In genomic region chr7:7208524-7208923, GRCh38 we compare ENCODE assay signal across 14 cellular contexts.
"Had no signal": no experiment of that assay in that cellular context is flagged by ENCODE, and none has a peak within 500 bp of the region (broad histone marks: within the 10 kb centered on the region; RNA-seq: fewer than 3 reads in every experiment).

No MANE protein-coding gene starts in this region.

- H3K27me3 ChIP-seq: esophagus squamous epithelium, neutrophil, pancreas had no signal

- H3K27me3 Mint-ChIP-seq: activated naive CD8-positive, alpha-beta T cell; memory B cell; naive thymus-derived CD4-positive, alpha-beta T cell; stimulated activated naive B cell treated with anti-CD40 and anti-IgM and Interleukin-4, amounts not matched to agents 10 μg/mL and 1 μg/mL and 100 μg/mL, for 72 hours had no signal

- H3K4me3 ChIP-seq: esophagus squamous epithelium, pancreas had no signal

- H3K27ac ChIP-seq: esophagus squamous epithelium, neutrophil, pancreas had no signal

- ATAC-seq: left ventricle myocardium superior; naive thymus-derived CD4-positive, alpha-beta T cell; pancreas; stimulated activated naive B cell treated with anti-CD40 and anti-IgM and Interleukin-4, amounts not matched to agents 10 μg/mL and 1 μg/mL and 100 μg/mL, for 72 hours had no signal

- H3K9me3 ChIP-seq: esophagus squamous epithelium, neutrophil, pancreas had no signal

- H3K4me3 Mint-ChIP-seq: activated naive CD8-positive, alpha-beta T cell; memory B cell; stimulated activated naive B cell treated with anti-CD40 and anti-IgM and Interleukin-4, amounts not matched to agents 10 μg/mL and 1 μg/mL and 100 μg/mL, for 72 hours; T-helper 1 cell treated with Interleukin-12 subunit alpha and Interleukin-12 subunit beta and Interleukin-4 antibody, amounts not matched to agents 30 μg/mL and 1 μg/mL, for 36 hours had no signal

- DNase-seq: activated CD4-positive, alpha-beta T cell treated with anti-CD3 and anti-CD28 coated beads, Interleukin-2, amount 50 U/mL, for 4 hours; activated CD4-positive, CD25-positive, alpha-beta regulatory T cell treated with anti-CD3 and anti-CD28 coated beads, Interleukin-2, amount 50 U/mL, for 72 hours; activated gamma-delta T cell; effector CD8-positive, alpha-beta T cell; esophagus squamous epithelium; left ventricle myocardium superior; naive thymus-derived CD4-positive, alpha-beta T cell; pancreas; stimulated activated naive B cell treated with anti-CD40 and anti-IgM and Interleukin-4, amounts not matched to agents 10 μg/mL and 1 μg/mL and 100 μg/mL, for 72 hours had no signal

- H3K4me1 ChIP-seq: pancreas had no signal

- FAIRE-seq: endothelial cell of umbilical vein, pancreas had no signal

- H3K36me3 ChIP-seq: esophagus squamous epithelium, neutrophil, pancreas had no signal

- H3K9me3 Mint-ChIP-seq: memory B cell; stimulated activated naive B cell treated with anti-CD40 and anti-IgM and Interleukin-4, amounts not matched to agents 10 μg/mL and 1 μg/mL and 100 μg/mL, for 72 hours had no signal

- H3K27ac Mint-ChIP-seq: activated naive CD8-positive, alpha-beta T cell; memory B cell; stimulated activated naive B cell treated with anti-CD40 and anti-IgM and Interleukin-4, amounts not matched to agents 10 μg/mL and 1 μg/mL and 100 μg/mL, for 72 hours; T-helper 1 cell treated with Interleukin-12 subunit alpha and Interleukin-12 subunit beta and Interleukin-4 antibody, amounts not matched to agents 30 μg/mL and 1 μg/mL, for 36 hours had no signal
